29 cellular contexts compared by ENCODE assay signal in genomic region chr1:201643835-201644104, GRCh38.
"Had no signal": no experiment of that assay in that cellular context is flagged by ENCODE, and none has a peak within 500 bp of the region (broad histone marks: within the 10 kb centered on the region; RNA-seq: fewer than 3 reads in every experiment).

No MANE protein-coding gene starts in this region.

- H3K4me2 ChIP-seq: smooth muscle cell had no signal

- H3K4me3 ChIP-seq: coronary artery, esophagus squamous epithelium, lung, mucosa of descending colon, prostate gland, right atrium auricular region, smooth muscle cell, stomach, thyroid gland, vagina had no signal

- H3K9ac ChIP-seq: parathyroid adenoma had no signal

- H3K27ac ChIP-seq: coronary artery, esophagus squamous epithelium, parathyroid adenoma, prostate gland, right atrium auricular region, stomach, thyroid gland, vagina had no signal

- H3K9me3 ChIP-seq: esophagus squamous epithelium, mucosa of descending colon, prostate gland, right atrium auricular region, stomach, thyroid gland, vagina had no signal

- H2AFZ ChIP-seq: parathyroid adenoma had no signal

- H3K36me3 ChIP-seq: esophagus squamous epithelium, prostate gland, right atrium auricular region, stomach, thyroid gland, vagina had no signal

- DNase-seq: dermis blood vessel endothelial cell; effector memory CD4-positive, alpha-beta T cell; erythroblast; esophagus squamous epithelium; hypothalamus; immature natural killer cell; kidney; mucosa of descending colon; naive B cell; stimulated activated CD4-positive, alpha-beta T cell treated with anti-CD3 and anti-CD28 coated beads, Interleukin-12 subunit alpha, Interleukin-12 subunit beta, amount 100 ng/mL, for 4 hours; stimulated activated CD4-positive, alpha-beta T cell treated with anti-CD3 and anti-CD28 coated beads, Interleukin-1b, Interleukin-23, amount 100 ng/mL, for 48 hours; stimulated activated CD4-positive, alpha-beta T cell treated with anti-CD3 and anti-CD28 coated beads, Interleukin-4, amount 100 ng/mL, for 24 hours; stimulated activated naive CD4-positive, alpha-beta T cell treated with Interleukin-2 at 50 U/mL for 16 hours; stomach; thyroid gland; trophoblast cell had no signal

- H3K4me1 ChIP-seq: parathyroid adenoma had no signal

- ATAC-seq: left lobe of liver; mucosa of descending colon; natural killer cell treated with Interleukin-12 subunit alpha and Interleukin-12 subunit beta and Interleukin-15 and Interleukin-18, amount 100 ng/mL, for 72 hours; sciatic nerve; stimulated activated effector memory CD8-positive, alpha-beta T cell treated with anti-CD3 and anti-CD28 coated beads, Interleukin-12 subunit alpha, Interleukin-12 subunit beta, amount 100 ng/mL, for 72 hours had no signal

- H3K27me3 ChIP-seq: right atrium auricular region, thyroid gland, vagina had no signal

- FAIRE-seq: endometrium, frontal cortex, kidney had no signal

- H3K79me2 ChIP-seq: parathyroid adenoma had no signal
